1 cellular context compared by ENCODE assay signal in the genomic region with DNA sequence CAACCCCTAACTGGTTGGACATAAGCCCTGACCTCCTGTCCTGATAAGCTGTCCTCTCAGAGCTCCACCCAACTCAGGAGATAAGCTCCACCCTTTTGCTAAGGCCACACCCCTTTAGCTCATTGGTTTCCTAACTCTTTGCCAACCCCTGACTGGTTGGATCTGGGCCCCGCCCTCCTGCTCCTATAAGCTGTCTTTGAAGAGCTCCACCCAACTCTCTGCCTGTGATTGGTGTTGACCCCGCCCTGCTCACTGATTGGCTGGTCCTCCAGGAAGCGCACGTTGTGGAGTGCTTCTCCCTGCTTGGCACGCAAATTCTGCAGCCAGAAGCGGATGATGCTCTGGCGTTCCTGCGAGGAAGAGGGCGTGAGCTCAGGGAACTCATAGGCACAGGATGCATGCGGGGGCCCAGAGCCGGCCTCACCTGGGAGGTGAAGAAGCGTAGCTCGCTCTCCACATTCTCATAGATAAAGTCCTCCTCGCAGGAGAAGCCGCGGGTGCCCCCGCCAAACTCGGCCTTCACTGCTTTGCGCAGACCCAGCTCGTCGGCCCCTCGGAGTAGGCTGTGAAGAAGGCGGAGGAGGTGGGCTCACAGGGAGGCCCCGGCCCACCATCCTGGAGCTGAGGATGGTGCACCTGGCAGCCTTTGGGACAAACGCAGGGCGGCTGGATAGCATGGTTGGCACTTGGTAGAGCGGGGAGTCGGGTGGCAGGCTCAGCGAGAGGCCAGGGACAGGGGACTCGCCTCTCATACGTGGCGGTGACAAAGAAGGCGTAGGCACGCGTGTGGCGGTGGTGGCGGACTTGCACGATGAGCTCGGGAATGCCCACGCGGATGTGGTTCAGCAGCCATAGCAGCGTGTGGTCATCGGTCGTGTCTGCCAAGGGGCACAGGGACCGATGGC.
TF ChIP-seq lines count a peak whose summit lies in the region.

No MANE protein-coding gene starts in this region.

TF ChIP-seq in endothelial cell of umbilical vein, 7 proteins besides CTCF, POLR2A, EP300 and RAD21:
- TF ChIP-seq GATA2 (IDR thresholded peaks at IDR 0.05; ENCODE audit: insufficient read depth, insufficient read length, low read depth, low read length) (no peak), EZH2 (IDR thresholded peaks at IDR 0.05; ENCODE audit: borderline replicate concordance, low read depth, low read length, severe bottlenecking) (no peak), JUN (IDR thresholded peaks at IDR 0.05; ENCODE audit: borderline replicate concordance, insufficient read depth, insufficient read length, low read depth) (no peak), POLR2AphosphoS5 (IDR thresholded peaks at IDR 0.05; ENCODE audit: insufficient read depth, low read depth, low read length) (no peak), FOS (IDR thresholded peaks at IDR 0.05; ENCODE audit: borderline replicate concordance, insufficient read depth, low read length) (no peak), MYC (IDR thresholded peaks at IDR 0.05; ENCODE audit: low read depth, low read length) (no peak), MAX (IDR thresholded peaks at IDR 0.05; ENCODE audit: insufficient read depth, insufficient read length) (no peak)
